In the genomic region with DNA sequence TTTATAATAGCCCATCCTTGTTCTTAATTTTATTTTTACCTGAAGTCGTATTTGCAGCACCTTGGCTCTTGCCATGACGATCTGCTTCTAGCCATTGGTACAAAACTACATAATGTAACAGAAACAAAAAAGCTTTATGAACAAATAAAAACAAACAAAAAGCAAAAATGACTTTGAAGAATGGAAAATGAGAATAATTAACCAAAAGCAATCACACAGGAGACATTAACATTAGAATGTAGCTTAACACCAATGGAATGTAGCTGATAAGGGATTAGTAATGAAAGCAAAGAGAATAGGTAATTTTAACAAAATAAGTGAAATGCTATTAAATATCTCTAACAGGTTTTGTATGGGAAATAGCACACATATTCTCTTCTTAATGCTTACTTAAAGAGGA, we compare ENCODE assay signal across 2 cellular contexts.
TF ChIP-seq lines count a peak whose summit lies in the region.

No MANE protein-coding gene starts in this region.

TF ChIP-seq in GM23338, 12 proteins besides CTCF, POLR2A, EP300 and RAD21:
- no peak for TF ChIP-seq EZH2 (IDR thresholded peaks at IDR 0.05; ENCODE audit: low read depth, unreplicated experiment)

TF ChIP-seq in endothelial cell of umbilical vein, 7 proteins besides CTCF, POLR2A, EP300 and RAD21:
- TF ChIP-seq POLR2AphosphoS5 (IDR thresholded peaks at IDR 0.05; ENCODE audit: insufficient read depth, low read depth, low read length) (no peak), GATA2 (IDR thresholded peaks at IDR 0.05; ENCODE audit: insufficient read depth, insufficient read length, low read depth, low read length) (no peak), EZH2 (IDR thresholded peaks at IDR 0.05; ENCODE audit: borderline replicate concordance, low read depth, low read length, severe bottlenecking) (no peak), MYC (IDR thresholded peaks at IDR 0.05; ENCODE audit: low read depth, low read length) (no peak), FOS (IDR thresholded peaks at IDR 0.05; ENCODE audit: borderline replicate concordance, insufficient read depth, low read length) (no peak), JUN (IDR thresholded peaks at IDR 0.05; ENCODE audit: borderline replicate concordance, insufficient read depth, insufficient read length, low read depth) (no peak)
- TF ChIP-seq, protein P1, sequence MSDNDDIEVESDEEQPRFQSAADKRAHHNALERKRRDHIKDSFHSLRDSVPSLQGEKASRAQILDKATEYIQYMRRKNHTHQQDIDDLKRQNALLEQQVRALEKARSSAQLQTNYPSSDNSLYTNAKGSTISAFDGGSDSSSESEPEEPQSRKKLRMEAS (IDR thresholded peaks at IDR 0.05; ENCODE audit: insufficient read depth, insufficient read length): no peak
